ENCODE assay signal across 7 cellular contexts in the genomic region with DNA sequence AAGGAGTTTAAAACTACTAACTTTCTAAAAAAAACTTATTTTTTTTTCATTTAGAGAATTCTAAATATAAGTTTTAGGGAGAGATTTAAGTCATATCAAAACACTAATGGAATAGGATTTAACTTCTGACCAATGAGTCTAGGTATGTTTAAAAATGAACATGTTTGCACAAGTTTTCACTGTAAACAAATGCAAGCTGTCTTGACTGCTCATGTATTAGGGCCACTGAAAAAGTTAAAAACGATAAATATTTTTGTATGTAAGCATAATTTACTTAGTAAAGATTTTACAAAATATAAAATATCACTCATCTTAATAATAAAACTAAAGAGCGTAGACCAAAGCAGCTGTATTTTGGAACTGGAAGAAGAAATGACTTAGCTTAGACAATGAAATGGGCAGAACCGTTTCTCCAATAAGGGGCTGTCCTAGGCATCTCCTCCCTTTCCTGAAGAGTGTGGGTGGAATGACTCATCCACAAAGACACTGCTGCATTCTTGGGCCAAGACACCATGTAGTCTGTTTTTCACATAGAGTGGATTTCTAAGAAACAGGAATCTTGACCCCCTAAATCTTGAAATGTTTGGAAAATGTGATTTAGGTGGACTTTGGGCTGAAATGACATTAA.
A peak's percentile ranks its signal among the peaks of the same experiment; 100 is the strongest.
DNase-seq lines count a peak whose midpoint lies in the region; ATAC-seq, FAIRE-seq and TF ChIP-seq lines count a peak whose summit lies in the region.

No MANE protein-coding gene starts in this region.

- H3K36me3 ChIP-seq in HUES64 (ENCODE audit: insufficient read depth, low read length) (no peaks in the 10 kb centered on the region), mammary epithelial cell (ENCODE audit: insufficient read depth, low read length) (no peaks in the 10 kb centered on the region), keratinocyte (ENCODE audit: control insufficient read depth in 2 of 2, extremely low read depth in 1 of 2, insufficient read depth in 2 of 2, low read length in 2 of 2) (no peaks in the 10 kb centered on the region), aorta (ENCODE audit: control insufficient read depth in 1 of 2, insufficient read depth in 2 of 2, low read length in 1 of 2) (no peaks in the 10 kb centered on the region), spleen (no peaks in the 10 kb centered on the region)

- no peaks in the 10 kb centered on the region for H3K9me1 ChIP-seq in keratinocyte (ENCODE audit: control insufficient read depth, extremely low read depth, insufficient read depth, low read length)

- dilution Hi-C loops in mammary epithelial cell (cut with HindIII; ENCODE audit: low sequenced_read_pairs) (no loop called here), keratinocyte (cut with MboI; ENCODE audit: extremely low pct_ligation_motif_present, low sequenced_read_pairs) (no loop called here)

- H4K20me1 ChIP-seq in mammary epithelial cell (ENCODE audit: insufficient read depth, low read length) (no peaks in the 10 kb centered on the region), keratinocyte (ENCODE audit: control insufficient read depth, extremely low read depth, insufficient read depth, low read length) (no peaks in the 10 kb centered on the region)

- no peak overlapping the region for H3K9ac ChIP-seq in HUES64 (ENCODE audit: low read depth, low read length)
- no peak overlapping the region for H3K9ac ChIP-seq in mammary epithelial cell (ENCODE audit: insufficient read depth, low read length)
- H3K9ac ChIP-seq in keratinocyte (ENCODE audit: control insufficient read depth, extremely low read depth, insufficient read depth, low read length): no peak overlapping the region

- H2AFZ ChIP-seq in mammary epithelial cell (ENCODE audit: low read depth, low read length) (peak overlapping the region; percentile 6), keratinocyte (ENCODE audit: control insufficient read depth, low read length) (peak overlapping the region; percentile 32)

- ATAC-seq in aorta (ENCODE audit: low FRiP score): peak; percentile 87

- WGBS in HUES64: 84% methylated on average over 2 of the region's 3 CpGs
- WGBS in mammary epithelial cell (ENCODE audit: low coverage, missing lambda C conversion rate): 34% methylated on average over 3 of the region's 3 CpGs
- WGBS in aorta, 2 donors: 39 to 44% methylated on average over 3 of the region's 3 CpGs
- 66 to 82% (median 76%) methylated on average over 3 of the region's 3 CpGs for WGBS in spleen, 5 donors

- intact Hi-C loops in mammary epithelial cell (cut with micrococcal nuclease): no loop called here
- intact Hi-C loops in aorta (cut with DNase I): no loop called here
- intact Hi-C loops in spleen (cut with DNase I; ENCODE audit: low total_unique reads): no loop called here

- TF ChIP-seq CTCF in mammary epithelial cell (conservative IDR thresholded peaks at IDR 0.05 in 1 of 2, IDR thresholded peaks at IDR 0.05 in 1 of 2; ENCODE audit: extremely low read depth in 1 of 2, insufficient read depth in 1 of 2, low read depth in 1 of 2, low read length in 2 of 2) (no peak), keratinocyte (optimal IDR thresholded peaks at IDR 0.05 in 1 of 3, IDR thresholded peaks at IDR 0.05 in 1 of 3, conservative IDR thresholded peaks at IDR 0.05 in 1 of 3; ENCODE audit: extremely low read depth in 1 of 3, insufficient read depth in 2 of 3, low read length in 3 of 3) (no peak), spleen (IDR thresholded peaks at IDR 0.05 in 8 of 11, conservative IDR thresholded peaks at IDR 0.05 in 3 of 11) (no peak)

- H3K4me2 ChIP-seq in mammary epithelial cell (ENCODE audit: insufficient read depth, low read depth, low read length): peak overlapping the region; percentile 78
- peak overlapping the region; percentile 35 for H3K4me2 ChIP-seq in keratinocyte (ENCODE audit: control insufficient read depth, extremely low read depth, insufficient read depth, low read depth, low read length)

- H3K4me3 ChIP-seq in HUES64 (ENCODE audit: low read length) (no peak overlapping the region), mammary epithelial cell (replicated peaks in 1 of 3; ENCODE audit: insufficient read depth in 1 of 3, low read depth in 2 of 3, low read length in 3 of 3) (peak overlapping the region in 2 of 3 experiments; percentile 12 to 26), keratinocyte (ENCODE audit: control insufficient read depth in 2 of 3, extremely low read depth in 1 of 3, insufficient read depth in 2 of 3, low read depth in 1 of 3, low read length in 3 of 3) (peak overlapping the region in 2 of 3 experiments; percentile 33 to 47), aorta (ENCODE audit: low read length in 2 of 2) (no peak overlapping the region), spleen (no peak overlapping the region)

- H3K4me1 ChIP-seq in HUES64 (ENCODE audit: insufficient read depth, low read length): peaks cover 3% of the 10 kb centered on the region; the same call in 1 of the 2 replicates
- H3K4me1 ChIP-seq in mammary epithelial cell (ENCODE audit: insufficient read depth, low read length): peaks cover 9% of the 10 kb centered on the region
- H3K4me1 ChIP-seq in keratinocyte (ENCODE audit: control insufficient read depth, extremely low read depth, insufficient read depth, low read length): peaks cover 7% of the 10 kb centered on the region
- H3K4me1 ChIP-seq in aorta (ENCODE audit: control insufficient read depth in 1 of 2, insufficient read depth in 2 of 2, low read length in 2 of 2): peaks cover 3 to 8% of the 10 kb centered on the region in 2 donors
- H3K4me1 ChIP-seq in spleen: peaks cover 0 to 8% (median 0%) of the 10 kb centered on the region in 6 donors

- H3K79me2 ChIP-seq in mammary epithelial cell (ENCODE audit: insufficient read depth, low read length) (no peaks in the 10 kb centered on the region), keratinocyte (ENCODE audit: control insufficient read depth, insufficient read depth, low read length) (no peaks in the 10 kb centered on the region)

- H3K27me3 ChIP-seq in HUES64 (ENCODE audit: insufficient read depth, low read length) (no peaks in the 10 kb centered on the region), mammary epithelial cell (ENCODE audit: insufficient read depth, low read length) (no peaks in the 10 kb centered on the region), keratinocyte (ENCODE audit: control insufficient read depth, extremely low read depth, insufficient read depth, low read length) (no peaks in the 10 kb centered on the region), aorta (ENCODE audit: control insufficient read depth in 1 of 2, insufficient read depth in 2 of 2, low read length in 1 of 2) (no peaks in the 10 kb centered on the region), spleen (replicated peaks in 1 of 7) (peaks cover 0 to 63% (median 2%) of the 10 kb centered on the region in 7 donors)

- DNase-seq in mammary epithelial cell: peak; percentile 85
- peak; percentile 41 for DNase-seq in keratinocyte (ENCODE audit: low read depth, low spot score)
- no peak for DNase-seq in aorta
- DNase-seq in UCSD-AML1 (lab: John Stamatoyannopoulos, UW; ENCODE audit: unreplicated experiment): no peak
- DNase-seq in NCI-H345 (lab: John Stamatoyannopoulos, UW): no peak
- DNase-seq in spleen: no peak

- BruUV-seq in mammary epithelial cell (replicated peaks; lab: Mats Ljungman, UMichigan): TSS peak; percentile 59

- H3K27ac ChIP-seq in HUES64 (ENCODE audit: low read depth, low read length) (peak overlapping the region; percentile 39; the same call in 1 of the 2 replicates), mammary epithelial cell (ENCODE audit: insufficient read depth, low read depth, low read length) (peak overlapping the region; percentile 70), keratinocyte (ENCODE audit: control insufficient read depth, insufficient read depth, low read length) (peak overlapping the region; percentile 57), aorta (ENCODE audit: low read depth in 1 of 2, low read length in 2 of 2) (peak overlapping the region; percentile 44 to 67), spleen (peak overlapping the region in 1 of 8 donors; percentile 10)

- TF ChIP-seq POLR2A in spleen (IDR thresholded peaks at IDR 0.05): no peak

- in situ Hi-C loops in mammary epithelial cell (cut with MboI; ENCODE audit: low sequenced_read_pairs in 2 of 2): no loop called here

- CTCF ChIA-PET in mammary epithelial cell (lab: Charles Lee; ENCODE audit: low non-redundant PET): interaction anchor here (0.5 to 1.4 kb wide), 3 partner anchors 12 to 162 kb away, joined by 4 to 6 read pairs (median 4); partner anchors contain the start of gene GAREM1

- H3K9me3 ChIP-seq in HUES64 (ENCODE audit: insufficient read depth, low read depth, low read length): no peaks in the 10 kb centered on the region
- H3K9me3 ChIP-seq in mammary epithelial cell (replicated peaks; ENCODE audit: insufficient read depth, low read length): no peaks in the 10 kb centered on the region
- H3K9me3 ChIP-seq in keratinocyte (ENCODE audit: control insufficient read depth, low read depth, low read length): no peaks in the 10 kb centered on the region
- no peaks in the 10 kb centered on the region for H3K9me3 ChIP-seq in aorta (ENCODE audit: control insufficient read depth, low read length)
- no peaks in the 10 kb centered on the region for H3K9me3 ChIP-seq in spleen

- FAIRE-seq in keratinocyte (lab: Jason Lieb, UNC): peak; percentile 97

Comparison
In these comparisons a context has a peak if more than half of its experiments do, and no peak if none do; other contexts are left out.
1. H3K4me3 ChIP-seq: peak in mammary epithelial cell (2 of 3) and keratinocyte (2 of 3); none in HUES64 (single experiment), aorta (0 of 2) and spleen (0 of 8).
2. DNase-seq: peak in mammary epithelial cell (single experiment) and keratinocyte (single experiment); none in aorta (0 of 2), UCSD-AML1 (single experiment), NCI-H345 (single experiment) and spleen (single experiment).